In the genomic region with DNA sequence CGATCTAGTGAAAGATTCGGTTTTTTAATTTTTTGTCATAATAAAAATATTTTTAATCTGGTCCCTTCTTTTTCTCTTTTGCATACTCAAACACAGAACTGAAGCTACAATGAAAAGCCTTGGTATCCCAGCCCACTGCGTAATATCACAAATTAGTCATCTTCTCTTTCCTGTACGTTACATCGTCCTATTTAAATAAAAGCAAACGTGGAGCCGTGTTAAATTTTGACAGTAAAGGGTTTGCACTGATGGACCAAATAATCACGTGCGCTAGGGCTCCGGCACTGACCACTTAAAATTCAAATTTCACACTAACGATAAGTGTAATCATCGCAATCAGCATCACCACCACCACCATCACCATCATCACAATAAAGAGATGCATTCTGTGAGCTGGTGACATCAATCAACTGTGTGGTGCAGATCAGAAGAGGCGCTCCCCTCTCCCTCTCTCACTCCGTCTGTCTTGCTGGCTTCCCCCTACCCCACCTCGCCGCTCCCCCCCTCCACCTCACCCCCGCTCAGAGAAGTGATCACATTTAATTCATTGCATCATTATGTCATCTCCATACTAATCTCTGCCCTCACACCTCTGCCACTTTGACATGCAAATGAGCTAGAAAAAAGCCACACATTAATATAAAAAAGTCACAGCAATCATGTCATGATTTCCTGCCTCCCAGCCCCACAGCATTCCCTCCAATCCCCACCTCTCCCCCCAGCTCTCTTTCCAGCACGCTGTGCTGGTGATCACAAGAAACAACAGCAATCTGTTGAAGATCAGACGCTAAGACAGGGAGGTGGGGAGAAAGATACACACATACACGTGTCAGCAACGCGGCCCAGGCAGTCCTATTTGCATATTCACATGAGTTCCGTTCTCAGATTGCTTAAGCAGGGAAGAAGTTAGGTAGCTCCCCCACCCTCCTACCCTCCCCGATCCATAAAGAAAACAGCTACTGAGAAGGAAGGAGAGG, we compare ENCODE assay signal across 10 cellular contexts.
DNase-seq lines count a peak whose midpoint lies in the region; ATAC-seq and TF ChIP-seq lines count a peak whose summit lies in the region.
"Had no signal": no experiment of that assay in that cellular context is flagged by ENCODE, and none has a peak within 500 bp of the region (broad histone marks: within the 10 kb centered on the region; RNA-seq: fewer than 3 reads in every experiment).

No MANE protein-coding gene starts in this region.

- no peaks in the 10 kb centered on the region for H3K79me2 ChIP-seq in smooth muscle cell (ENCODE audit: low read depth)

- TF ChIP-seq CTCF in smooth muscle cell (IDR thresholded peaks at IDR 0.05; ENCODE audit: borderline replicate concordance, insufficient read depth, poor library complexity, severe bottlenecking) = no peak

- H3K4me1 Mint-ChIP-seq in activated CD4-positive, alpha-beta T cell treated with anti-CD3 and anti-CD28 coated beads for 36 hours = peaks cover 17% of the 10 kb centered on the region

- H3K27ac Mint-ChIP-seq in activated CD4-positive, alpha-beta T cell treated with anti-CD3 and anti-CD28 coated beads for 36 hours = peak overlapping the region; percentile 14

- H2AFZ ChIP-seq in smooth muscle cell (ENCODE audit: low read depth) = peak overlapping the region; percentile 99

- peak; percentile 35 for DNase-seq in activated CD4-positive, alpha-beta T cell treated with anti-CD3 and anti-CD28 coated beads for 36 hours
- DNase-seq in activated CD4-positive, alpha-beta T cell treated with anti-CD3 and anti-CD28 coated beads, Interleukin-2, amount 50 U/mL, for 1 hour = no peak
- DNase-seq in NCI-H748 (lab: John Stamatoyannopoulos, UW; ENCODE audit: unreplicated experiment) = peak; percentile 30
- peak in 38 of 42 donors; percentile 9 to 61 (median 36) for DNase-seq in head of caudate nucleus
- no peak for DNase-seq in smooth muscle cell (lab: John Stamatoyannopoulos, UW; ENCODE audit: unreplicated experiment)
- no peak for DNase-seq in posterior cingulate gyrus
- DNase-seq in NCI-H1930 (lab: John Stamatoyannopoulos, UW) = no peak
- DNase-seq: kidney, NCI-H2171 had no signal

- peak overlapping the region; percentile 96 for H3K4me2 ChIP-seq in smooth muscle cell

- peak overlapping the region; percentile 24 for H3K9ac ChIP-seq in smooth muscle cell (ENCODE audit: low read depth)

- intact Hi-C loops in activated CD4-positive, alpha-beta T cell treated with anti-CD3 and anti-CD28 coated beads for 36 hours (cut with DNase I, micrococcal nuclease) = no loop called here
- intact Hi-C loops in head of caudate nucleus (cut with DNase I) (no loop called here), posterior cingulate gyrus (cut with DNase I) (no loop called here)

- no peaks in the 10 kb centered on the region for H3K9me3 ChIP-seq in smooth muscle cell (replicated peaks; ENCODE audit: low read depth)

- CTCF ChIA-PET in activated CD4-positive, alpha-beta T cell treated with anti-CD3 and anti-CD28 coated beads for 36 hours (lab: Charles Lee) = interaction anchor here (2.0 kb wide), 1 partner anchor 9 kb away, joined by 7 read pairs; no protein-coding TSS in a partner anchor

- POLR2A ChIA-PET in activated CD4-positive, alpha-beta T cell treated with anti-CD3 and anti-CD28 coated beads for 36 hours (lab: Charles Lee) = no interaction called here

- peaks cover 40% of the 10 kb centered on the region for H3K27me3 ChIP-seq in smooth muscle cell (ENCODE audit: low read depth)

- H3K4me3 ChIP-seq in smooth muscle cell = peak overlapping the region; percentile 48

- H3F3A ChIP-seq in smooth muscle cell (ENCODE audit: low read depth) = no peaks in the 10 kb centered on the region

- H3K9me3 Mint-ChIP-seq in activated CD4-positive, alpha-beta T cell treated with anti-CD3 and anti-CD28 coated beads for 36 hours (ENCODE audit: low read depth) = no peaks in the 10 kb centered on the region

- peak overlapping the region; percentile 24 for H3K4me3 Mint-ChIP-seq in activated CD4-positive, alpha-beta T cell treated with anti-CD3 and anti-CD28 coated beads for 36 hours

- H3K36me3 ChIP-seq in smooth muscle cell (ENCODE audit: low read depth) = no peaks in the 10 kb centered on the region

- H3K27me3 Mint-ChIP-seq in activated CD4-positive, alpha-beta T cell treated with anti-CD3 and anti-CD28 coated beads for 36 hours = peaks cover 40% of the 10 kb centered on the region

- H4K20me1 ChIP-seq in smooth muscle cell (ENCODE audit: low read depth) = no peaks in the 10 kb centered on the region

- WGBS in smooth muscle cell (ENCODE audit: low lambda C conversion rate) = 22% methylated on average over 24 of the region's 24 CpGs

- H3K4me1 ChIP-seq in smooth muscle cell (ENCODE audit: low read depth) = peaks cover 7% of the 10 kb centered on the region

- H3K36me3 Mint-ChIP-seq in activated CD4-positive, alpha-beta T cell treated with anti-CD3 and anti-CD28 coated beads for 36 hours (ENCODE audit: low read depth) = no peaks in the 10 kb centered on the region

- no peak overlapping the region for H3K27ac ChIP-seq in smooth muscle cell (ENCODE audit: low read depth)

- ATAC-seq in activated CD4-positive, alpha-beta T cell treated with anti-CD3 and anti-CD28 coated beads for 36 hours = peak; percentile 76
- ATAC-seq in GM21576 (IDR thresholded peaks at IDR 0.05; ENCODE audit: unreplicated experiment) = no peak

Comparison
In these comparisons a context has a peak if more than half of its experiments do, and no peak if none do; other contexts are left out.
1. DNase-seq: peak in activated CD4-positive, alpha-beta T cell treated with anti-CD3 and anti-CD28 coated beads for 36 hours (single experiment), NCI-H748 (single experiment) and head of caudate nucleus (38 of 42); none in activated CD4-positive, alpha-beta T cell treated with anti-CD3 and anti-CD28 coated beads, Interleukin-2, amount 50 U/mL, for 1 hour (single experiment), smooth muscle cell (single experiment), posterior cingulate gyrus (0 of 10) and NCI-H1930 (0 of 2).